Comparison of ENCODE assay signal across 21 cellular contexts in genomic region chr10:50402466-50402865, GRCh38.
DNase-seq lines count a peak whose midpoint lies in the region; ATAC-seq, FAIRE-seq and TF ChIP-seq lines count a peak whose summit lies in the region.
"Had no signal": no experiment of that assay in that cellular context is flagged by ENCODE, and none has a peak within 500 bp of the region (broad histone marks: within the 10 kb centered on the region; RNA-seq: fewer than 3 reads in every experiment).

No MANE protein-coding gene starts in this region.

- no peaks in the 10 kb centered on the region for H3K79me2 ChIP-seq in PC-3 (ENCODE audit: low read length)

- no TSS peak for BruUV-seq in PC-3 (replicated peaks; lab: Mats Ljungman, UMichigan)

- POLR2A ChIA-PET in PC-3 (lab: Charles Lee; ENCODE audit: unreplicated experiment), result interaction anchor here (0.6 to 0.7 kb wide), 2 partner anchors 222 to 741 kb away, joined by 7 to 9 read pairs; no protein-coding TSS in a partner anchor

- TF ChIP-seq EP300 in stomach (IDR thresholded peaks at IDR 0.05), result no peak

- H3K27me3 ChIP-seq in PC-3 (ENCODE audit: low read length) (no peaks in the 10 kb centered on the region), stomach (no peaks in the 10 kb centered on the region)
- H3K27me3 ChIP-seq: BE2C had no signal

- no peak for TF ChIP-seq CTCF in PC-3 (conservative IDR thresholded peaks at IDR 0.05; ENCODE audit: low read depth, low read length)
- no peak for TF ChIP-seq CTCF in stomach (IDR thresholded peaks at IDR 0.05)

- peaks cover 6% of the 10 kb centered on the region for H3F3A ChIP-seq in PC-3 (ENCODE audit: low read length, unreplicated experiment)

- H2AFZ ChIP-seq in PC-3 (ENCODE audit: low read length), result no peak overlapping the region
- H2AFZ ChIP-seq: GM23248 had no signal

- peak; percentile 79 for ATAC-seq in PC-3
- ATAC-seq: HCT116, K562 had no signal

- peak overlapping the region; percentile 55 for H3K4me2 ChIP-seq in PC-3 (ENCODE audit: low read length)

- H3K9me2 ChIP-seq in PC-3 (replicated peaks; ENCODE audit: low read length), result no peaks in the 10 kb centered on the region

- FAIRE-seq in A204.1 (lab: Jason Lieb, UNC) (peak; percentile 64), GM12891 (lab: Jason Lieb, UNC) (peak; percentile 33), frontal cortex (lab: Jason Lieb, UNC) (peak; percentile 44)
- FAIRE-seq: D721Med, G401.6, GM12892, K562 had no signal

- 88 to 100% (median 93%) methylated on average over 1 of the region's 1 CpG for WGBS in stomach, 5 donors

- H3K9ac ChIP-seq in PC-3 (ENCODE audit: low read length), result peak overlapping the region; percentile 16; the same call in 1 of the 2 replicates
- H3K9ac ChIP-seq: GM23248 had no signal

- H3K36me3 ChIP-seq in PC-3 (ENCODE audit: low read depth, low read length) (no peaks in the 10 kb centered on the region; the same call in 1 of the 2 replicates), stomach (no peaks in the 10 kb centered on the region)
- H3K36me3 ChIP-seq: BE2C had no signal

- H3K4me1 ChIP-seq in PC-3 (ENCODE audit: insufficient read depth, low read length), result peaks cover 59% of the 10 kb centered on the region
- peaks cover 0 to 39% (median under 1%) of the 10 kb centered on the region in 4 donors for H3K4me1 ChIP-seq in stomach
- H3K4me1 ChIP-seq: BE2C had no signal

- intact Hi-C loops in PC-3 (cut with micrococcal nuclease) (loop anchor here (1.0 to 5.0 kb wide), 4 partner anchors 40 to 221 kb away; partner anchors contain the start of gene SGMS1), stomach (cut with DNase I; ENCODE audit: low total_unique reads) (no loop called here)

- peak overlapping the region; percentile 71 for H3K27ac ChIP-seq in PC-3 (ENCODE audit: low read length)
- no peak overlapping the region for H3K27ac ChIP-seq in stomach
- H3K27ac ChIP-seq: GM23248, HL-60 had no signal

- 0 out of 2 replicates have a peak, but pooled peaks cover 4% of the 10 kb centered on the region for H3K9me3 ChIP-seq in PC-3 (ENCODE audit: low read length)
- H3K9me3 ChIP-seq in stomach, result no peaks in the 10 kb centered on the region
- H3K9me3 ChIP-seq: BE2C, Caco-2 had no signal

- CTCF ChIA-PET in PC-3 (lab: Charles Lee), result interaction anchor here (0.5 to 1.2 kb wide), 2 partner anchors 17 to 35 kb away, joined by 3 to 5 read pairs; no protein-coding TSS in a partner anchor

- TF ChIP-seq POLR2A in GM12891 (IDR thresholded peaks at IDR 0.05; ENCODE audit: low read depth, low read length) (no peak), stomach (IDR thresholded peaks at IDR 0.05) (no peak)

- no peak for DNase-seq in GM12891 (ENCODE audit: insufficient read length, low spot score)
- DNase-seq in PC-3, result peak; percentile 88
- no peak for DNase-seq in frontal cortex (ENCODE audit: low spot score in 2 of 2)
- no peak for DNase-seq in DMS153 treated with DMSO at 0.1 percent for 48 hours (lab: John Stamatoyannopoulos, UW; ENCODE audit: unreplicated experiment)
- no peak for DNase-seq in stomach
- no peak for DNase-seq in activated CD8-positive, alpha-beta memory T cell treated with anti-CD3 and anti-CD28 coated beads, Interleukin-2, amount 50 U/mL, for 48 hours
- DNase-seq: 8988T; ACHN; BE2C; C1 segment of cervical spinal cord; Caco-2; CD4-positive, alpha-beta T cell; GM23248; HFFc6 had no signal

- 0 out of 2 replicates have a peak, but pooled peaks cover 3% of the 10 kb centered on the region for H4K20me1 ChIP-seq in PC-3 (ENCODE audit: low read length)

- no peak overlapping the region for H3K4me3 ChIP-seq in PC-3 (ENCODE audit: low read length)
- no peak overlapping the region for H3K4me3 ChIP-seq in stomach
- H3K4me3 ChIP-seq: GM23248, K562 had no signal

TF ChIP-seq in GM12891, 5 proteins besides CTCF, POLR2A, EP300 and RAD21:
- TF ChIP-seq PAX5 (IDR thresholded peaks at IDR 0.05; ENCODE audit: insufficient read depth, low read length, severe bottlenecking), result no peak
- TF ChIP-seq SPI1 (IDR thresholded peaks at IDR 0.05; ENCODE audit: low read depth, low read length), result no peak
- no peak for TF ChIP-seq POU2F2 (IDR thresholded peaks at IDR 0.05; ENCODE audit: low read depth, low read length)
- TF ChIP-seq TAF1 (IDR thresholded peaks at IDR 0.05; ENCODE audit: low read depth, low read length), result no peak
- TF ChIP-seq POLR2AphosphoS5 (IDR thresholded peaks at IDR 0.05; ENCODE audit: low read depth, low read length), result no peak
